ENCODE assay signal across 8 cellular contexts in the genomic region with DNA sequence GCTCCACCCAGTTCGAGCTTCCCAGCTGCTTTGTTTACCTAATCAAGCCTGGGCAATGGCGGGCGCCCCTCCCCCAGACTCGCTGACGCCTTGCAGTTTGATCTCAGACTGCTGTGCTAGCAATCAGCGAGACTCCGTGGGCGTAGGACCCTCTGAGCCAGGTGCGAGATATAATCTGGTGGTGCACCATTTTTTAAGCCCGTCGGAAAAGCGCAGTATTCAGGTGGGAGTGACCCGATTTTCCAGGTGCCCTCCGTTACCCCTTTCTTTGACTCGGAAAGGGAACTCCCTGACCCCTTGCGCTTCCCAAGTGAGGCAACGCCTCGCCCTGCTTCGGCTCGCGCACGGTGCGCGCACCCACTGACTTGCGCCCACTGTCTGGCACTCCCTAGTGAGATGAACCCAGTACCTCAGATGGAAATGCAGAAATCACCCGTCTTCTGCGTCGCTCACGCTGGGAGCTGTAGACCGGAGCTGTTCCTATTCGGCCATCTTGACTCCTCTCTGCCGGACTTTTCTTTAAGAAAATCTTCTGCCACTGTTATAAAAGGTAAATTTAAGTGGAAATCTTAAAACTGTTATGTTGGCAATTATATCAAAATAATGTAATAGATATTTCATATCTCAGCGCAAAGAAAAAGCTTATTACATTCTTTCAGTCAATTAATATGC.
DNase-seq lines count a peak whose midpoint lies in the region; ATAC-seq, FAIRE-seq and TF ChIP-seq lines count a peak whose summit lies in the region.
"Not testable (repeated sequence)": the region's sequence is repeated elsewhere in the genome, so short reads cannot be mapped to it uniquely, and the experiment has no call there.

No MANE protein-coding gene starts in this region.

- 33% methylated on average over 30 of the region's 33 CpGs; no CpG with 5 or more reads in 1 of the 2 experiments for WGBS in H1 (ENCODE audit: extremely low coverage in 1 of 2, insufficient coverage in 1 of 2, insufficient read length in 1 of 2, insufficient replicate concordance in 2 of 2, low coverage in 1 of 2, low lambda C conversion rate in 2 of 2, missing lambda C conversion rate in 1 of 2), 2 experiments

- H3K23me2 ChIP-seq in H1 (ENCODE audit: low read depth, low read length) = not testable (repeated sequence)

- H2AFZ ChIP-seq in H1 (ENCODE audit: low read length) = not testable (repeated sequence)
- peak overlapping the region; percentile 91 for H2AFZ ChIP-seq in neural progenitor cell (replicated peaks)

- H2BK12ac ChIP-seq in H1 (ENCODE audit: low read depth, low read length) = not testable (repeated sequence)

- not testable (repeated sequence) for ATAC-seq in thoracic aorta (ENCODE audit: insufficient number of reproducible peaks, low FRiP score, low read depth)

- H3K79me2 ChIP-seq in H1 (ENCODE audit: control insufficient read depth in 1 of 2, insufficient read depth in 2 of 2, low read length in 2 of 2) (peaks cover 0 to 34% of the 10 kb centered on the region in 2 experiments; a peak in 2 of 4 replicates), neural progenitor cell (ENCODE audit: low read depth) (peaks cover 49% of the 10 kb centered on the region)

- FAIRE-seq in H1 (lab: Jason Lieb, UNC) = not testable (repeated sequence)

- not testable (repeated sequence) for TF ChIP-seq RAD21 in H1 (IDR thresholded peaks at IDR 0.05 in 1 of 2, conservative IDR thresholded peaks at IDR 0.05 in 1 of 2; ENCODE audit: low read depth in 2 of 2, low read length in 2 of 2)

- TF ChIP-seq CTCF in GM12875 (IDR thresholded peaks at IDR 0.05; ENCODE audit: borderline replicate concordance, insufficient read depth, low read depth, low read length); H1 (IDR thresholded peaks at IDR 0.05; ENCODE audit: control extremely low read depth in 1 of 3, insufficient read depth in 1 of 3, low read depth in 1 of 3, low read length in 3 of 3); neural progenitor cell (IDR thresholded peaks at IDR 0.05); thoracic aorta (IDR thresholded peaks at IDR 0.05): not testable (repeated sequence)

- H4K20me1 ChIP-seq in H1 (replicated peaks in 1 of 2; ENCODE audit: control insufficient read depth in 1 of 2, insufficient read depth in 2 of 2, low read length in 2 of 2); neural progenitor cell (ENCODE audit: low read depth): not testable (repeated sequence)

- H3K9me3 Mint-ChIP-seq in activated CD4-positive, alpha-beta T cell treated with anti-CD3 and anti-CD28 coated beads, Interleukin-2, amount 10 ng/mL, durations not matched to agents 24 days and 14 days; neural progenitor cell: not testable (repeated sequence)

- peak overlapping the region; percentile 53 to 74 for H3K4me2 ChIP-seq in H1 (ENCODE audit: insufficient read depth in 1 of 2, low read depth in 2 of 2, low read length in 2 of 2)
- peak overlapping the region; percentile 77 for H3K4me2 ChIP-seq in neural progenitor cell

- not testable (repeated sequence) for H3K27ac Mint-ChIP-seq in activated CD4-positive, alpha-beta T cell treated with anti-CD3 and anti-CD28 coated beads, Interleukin-2, amount 10 ng/mL, durations not matched to agents 24 days and 14 days
- H3K27ac Mint-ChIP-seq in neural progenitor cell = peak overlapping the region; percentile 92

- H3K36me3 Mint-ChIP-seq in activated CD4-positive, alpha-beta T cell treated with anti-CD3 and anti-CD28 coated beads, Interleukin-2, amount 10 ng/mL, durations not matched to agents 24 days and 14 days (ENCODE audit: low read depth); neural progenitor cell: not testable (repeated sequence)

- not testable (repeated sequence) for H3K56ac ChIP-seq in H1 (replicated peaks; ENCODE audit: insufficient read length, low read depth, low read length)

- not testable (repeated sequence) for H3K4me1 Mint-ChIP-seq in activated CD4-positive, alpha-beta T cell treated with anti-CD3 and anti-CD28 coated beads, Interleukin-2, amount 10 ng/mL, durations not matched to agents 24 days and 14 days; neural progenitor cell

- peak overlapping the region; percentile 43 for H3K4me3 Mint-ChIP-seq in activated CD4-positive, alpha-beta T cell treated with anti-CD3 and anti-CD28 coated beads, Interleukin-2, amount 10 ng/mL, durations not matched to agents 24 days and 14 days
- peak overlapping the region; percentile 91 for H3K4me3 Mint-ChIP-seq in neural progenitor cell

- not testable (repeated sequence) for H3K14ac ChIP-seq in H1 (ENCODE audit: insufficient read length)

- H3K4me3 ChIP-seq in GM12875 (ENCODE audit: low read depth, low read length) = peak overlapping the region; percentile 39
- peak overlapping the region; percentile 33 to 85 (median 64) for H3K4me3 ChIP-seq in H1 (ENCODE audit: extremely low read depth in 1 of 4, insufficient read depth in 2 of 4, low read depth in 3 of 4, low read length in 4 of 4)
- peak overlapping the region; percentile 24; the same call in 1 of the 2 replicates for H3K4me3 ChIP-seq in iPS-18c (ENCODE audit: insufficient read depth, low read depth, low read length)
- H3K4me3 ChIP-seq in neural progenitor cell = peak overlapping the region; percentile 89
- peak overlapping the region; percentile 58 for H3K4me3 ChIP-seq in thoracic aorta

- H4K91ac ChIP-seq in H1 (replicated peaks; ENCODE audit: insufficient read length, low read length) = not testable (repeated sequence)

- H2AK5ac ChIP-seq in H1 (ENCODE audit: low read depth, low read length) = not testable (repeated sequence)

- not testable (repeated sequence) for H2BK20ac ChIP-seq in H1 (ENCODE audit: low read length)

- H3K27me3 ChIP-seq in H1 (replicated peaks in 1 of 4; ENCODE audit: control insufficient read depth in 3 of 4, extremely low read depth in 1 of 4, insufficient read depth in 3 of 4, low read length in 3 of 4); neural progenitor cell; thoracic aorta (replicated peaks; ENCODE audit: insufficient read depth): not testable (repeated sequence)

- H3K27ac ChIP-seq in H1 (ENCODE audit: low read depth, low read length) (peak overlapping the region; percentile 79; the same call in 1 of the 2 replicates), neural progenitor cell (peak overlapping the region; percentile 71)
- not testable (repeated sequence) for H3K27ac ChIP-seq in thoracic aorta

- H3K4ac ChIP-seq in H1 (replicated peaks; ENCODE audit: insufficient read length, low read depth, low read length) = not testable (repeated sequence)

- not testable (repeated sequence) for H2BK5ac ChIP-seq in H1 (ENCODE audit: low read depth, low read length)

- H2BK15ac ChIP-seq in H1 (ENCODE audit: low read length) = not testable (repeated sequence)

- not testable (repeated sequence) for TF ChIP-seq EP300 in H1 (IDR thresholded peaks at IDR 0.05; ENCODE audit: borderline replicate concordance in 1 of 2, low read depth in 2 of 2, low read length in 2 of 2)

- CTCF ChIA-PET in H1 (lab: Charles Lee; ENCODE audit: partially characterized antibody) = interaction anchor here (1.2 kb wide), 1 partner anchor 314 kb away, joined by 3 read pairs; a partner anchor contains a TSS

- not testable (repeated sequence) for H3K4me1 ChIP-seq in H1 (replicated peaks in 1 of 4; ENCODE audit: control insufficient read depth in 3 of 4, insufficient read depth in 4 of 4, low read length in 3 of 4); neural progenitor cell; thoracic aorta (ENCODE audit: control insufficient read depth in 1 of 2, low read depth in 2 of 2)

- peak overlapping the region; percentile 61 to 92 (median 74) for H3K9ac ChIP-seq in H1 (replicated peaks in 1 of 4; ENCODE audit: extremely low read depth in 1 of 4, low read depth in 3 of 4, low read length in 3 of 4)
- H3K9ac ChIP-seq in neural progenitor cell = peak overlapping the region; percentile 25

- POLR2A ChIA-PET in H1 (lab: Charles Lee; ENCODE audit: partially characterized antibody) = interaction anchor here (0.8 to 1.4 kb wide), 4 partner anchors 8 to 1061 kb away, joined by 3 to 4 read pairs (median 3); a partner anchor contains a TSS

- not testable (repeated sequence) for H3F3A ChIP-seq in neural progenitor cell (ENCODE audit: low read depth)

- not testable (repeated sequence) for H3K18ac ChIP-seq in H1 (ENCODE audit: extremely low read depth, low read length)

- H3K9me3 ChIP-seq in H1 (ENCODE audit: insufficient read depth in 2 of 2, low read depth in 1 of 2, low read length in 1 of 2); iPS-18c (ENCODE audit: control insufficient read depth, insufficient read depth, low read length); neural progenitor cell (ENCODE audit: low read depth); thoracic aorta: not testable (repeated sequence)

- TF ChIP-seq POLR2A in H1 (IDR thresholded peaks at IDR 0.05; ENCODE audit: control extremely low read depth in 1 of 2, low read depth in 2 of 2, low read length in 2 of 2) = not testable (repeated sequence)

- peak overlapping the region; percentile 98 for H4K5ac ChIP-seq in H1 (ENCODE audit: insufficient read length, low read depth, low read length)

- peak overlapping the region; percentile 93; the same call in 1 of the 2 replicates for H4K8ac ChIP-seq in H1 (ENCODE audit: extremely low read depth, insufficient read depth, low read length)

- H2BK120ac ChIP-seq in H1 (replicated peaks; ENCODE audit: low read depth, low read length) = not testable (repeated sequence)

- DNase-seq in NCI-H510A treated with DMSO at 0.1 percent for 48 hours (lab: John Stamatoyannopoulos, UW) (peak; percentile 18), activated gamma-delta T cell treated with Interleukin-2 at 50 U/mL for 16 hours (peak; percentile 3), H1 (ENCODE audit: low read depth in 1 of 2, low spot score in 2 of 2) (peak in 1 of 2 experiments; percentile 74), neural progenitor cell (ENCODE audit: low spot score) (peak; percentile 36)
- not testable (repeated sequence) for DNase-seq in activated CD4-positive, alpha-beta T cell treated with anti-CD3 and anti-CD28 coated beads, Interleukin-2, amount 10 ng/mL, durations not matched to agents 24 days and 14 days; thoracic aorta (ENCODE audit: low spot score)

- intact Hi-C loops in activated CD4-positive, alpha-beta T cell treated with anti-CD3 and anti-CD28 coated beads, Interleukin-2, amount 10 ng/mL, durations not matched to agents 24 days and 14 days (cut with micrococcal nuclease) = not testable (repeated sequence)

- not testable (repeated sequence) for H3K79me1 ChIP-seq in H1 (ENCODE audit: low read depth, low read length)

- not testable (repeated sequence) for H3K23ac ChIP-seq in H1 (ENCODE audit: insufficient read length)

- H3K27me3 Mint-ChIP-seq in activated CD4-positive, alpha-beta T cell treated with anti-CD3 and anti-CD28 coated beads, Interleukin-2, amount 10 ng/mL, durations not matched to agents 24 days and 14 days; neural progenitor cell (ENCODE audit: insufficient read depth, low read depth): not testable (repeated sequence)

- not testable (repeated sequence) for H3K36me3 ChIP-seq in H1 (ENCODE audit: control insufficient read depth in 2 of 4, insufficient read depth in 4 of 4, low read length in 3 of 4); neural progenitor cell; thoracic aorta

Comparison
In these comparisons a context has a peak if more than half of its experiments do, and no peak if none do; other contexts are left out.
1. H3K4me3 ChIP-seq: peak in every context shown above with its lines; median percentile 89 in neural progenitor cell; 64 in H1; 58 in thoracic aorta; 39 in GM12875; 24 in iPS-18c.